In the genomic region with DNA sequence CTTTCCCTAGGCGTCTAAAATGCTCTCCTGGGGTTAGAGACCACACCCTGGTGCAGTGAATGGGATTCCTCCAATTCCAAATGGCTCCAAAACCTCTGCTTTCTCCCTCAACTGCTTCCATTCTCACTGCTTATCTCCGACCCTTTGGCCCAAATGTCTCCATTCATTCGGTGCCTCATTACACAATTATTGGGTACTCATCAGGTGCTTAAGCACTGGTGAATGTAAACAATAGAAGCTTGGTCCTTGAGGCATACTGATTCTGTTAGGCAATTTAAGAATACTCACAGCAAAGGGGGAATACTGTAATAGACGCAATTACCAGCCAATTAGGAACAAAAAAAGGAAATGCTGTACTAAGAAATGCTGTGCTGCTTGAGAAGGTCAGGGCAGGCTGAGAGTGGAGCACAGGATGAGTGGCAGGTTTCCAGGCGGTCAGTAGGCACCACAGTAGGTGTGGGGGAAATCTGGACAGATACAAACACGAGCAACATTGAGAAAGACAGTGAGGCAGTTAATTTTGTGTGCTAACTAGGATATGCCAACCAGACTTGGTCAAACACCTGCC, we compare ENCODE assay signal across 9 cellular contexts. TPM values are rescaled to one million over a fixed set of nuclear protein-coding genes. Genes with fewer than 3 reads are reported as not detected.
A peak's percentile ranks its signal among the peaks of the same experiment; 100 is the strongest.
DNase-seq lines count a peak whose midpoint lies in the region; ATAC-seq and TF ChIP-seq lines count a peak whose summit lies in the region.
"Had no signal": no experiment of that assay in that cellular context is flagged by ENCODE, and none has a peak within 500 bp of the region (broad histone marks: within the 10 kb centered on the region; RNA-seq: fewer than 3 reads in every experiment).

No MANE protein-coding gene starts in this region.

- peaks cover 0 to 11% (median 4%) of the 10 kb centered on the region in 12 donors for H3K4me1 ChIP-seq in heart left ventricle
- peaks cover 5% of the 10 kb centered on the region for H3K4me1 ChIP-seq in upper lobe of right lung

- H3K4me3 Mint-ChIP-seq in WTC11 (no peak overlapping the region), nephron progenitor cell (no peak overlapping the region)

- TF ChIP-seq POLR2A in heart left ventricle (IDR thresholded peaks at IDR 0.05): no peak

- H3K9me3 ChIP-seq in heart left ventricle: no peaks in the 10 kb centered on the region
- H3K9me3 ChIP-seq in upper lobe of right lung: no peaks in the 10 kb centered on the region

- ATAC-seq in heart left ventricle (peak in 2 of 4 donors; percentile 27 to 37), WTC11 (peak; percentile 82), upper lobe of right lung (peak; percentile 83)

- H3K36me3 ChIP-seq in heart left ventricle (no peaks in the 10 kb centered on the region), kidney epithelial cell (ENCODE audit: control insufficient read depth, insufficient read depth, low read length) (no peaks in the 10 kb centered on the region), upper lobe of right lung (no peaks in the 10 kb centered on the region)

- peak overlapping the region; percentile 12 to 70 (median 55) for H3K4me3 ChIP-seq in heart left ventricle
- H3K4me3 ChIP-seq in kidney epithelial cell (ENCODE audit: low read depth, low read length): peak overlapping the region; percentile 34
- peak overlapping the region; percentile 42 for H3K4me3 ChIP-seq in upper lobe of right lung

- H3K9me3 Mint-ChIP-seq in WTC11 (no peaks in the 10 kb centered on the region), nephron progenitor cell (no peaks in the 10 kb centered on the region)
- H3K9me3 Mint-ChIP-seq: nephron had no signal

- H3K27ac ChIP-seq in heart left ventricle: peak overlapping the region in 10 of 12 donors; percentile 28 to 83 (median 69)
- peak overlapping the region; percentile 32 for H3K27ac ChIP-seq in upper lobe of right lung

- H3K27me3 ChIP-seq in heart left ventricle (no peaks in the 10 kb centered on the region), kidney epithelial cell (ENCODE audit: control insufficient read depth, insufficient read depth, low read length) (no peaks in the 10 kb centered on the region), upper lobe of right lung (no peaks in the 10 kb centered on the region)

- H3K27ac Mint-ChIP-seq in WTC11 (no peak overlapping the region), nephron progenitor cell (no peak overlapping the region)
- H3K27ac Mint-ChIP-seq: nephron had no signal

- H3K27me3 Mint-ChIP-seq in WTC11 (ENCODE audit: low read depth) (no peaks in the 10 kb centered on the region), nephron progenitor cell (ENCODE audit: low read depth, poor library complexity) (peaks cover 4% of the 10 kb centered on the region)

- CTCF ChIA-PET in WTC11 (lab: Charles Lee): interaction anchor here (1.5 kb wide), 2 partner anchors 12 to 13 kb away, joined by 5 read pairs; no protein-coding TSS in a partner anchor

- in situ Hi-C loops in GM13977 (cut with MboI; ENCODE audit: low pct_unique_long_range_greater_than_20kb, low sequenced_read_pairs, unreplicated experiment): no loop called here

- 55 to 63% (median 57%) methylated on average over 6 of the region's 6 CpGs for WGBS in heart left ventricle, 4 donors

- H3K36me3 Mint-ChIP-seq in WTC11 (no peaks in the 10 kb centered on the region), nephron progenitor cell (ENCODE audit: low read depth) (no peaks in the 10 kb centered on the region)

- H3K4me1 Mint-ChIP-seq in WTC11: peaks cover 33% of the 10 kb centered on the region
- H3K4me1 Mint-ChIP-seq in nephron progenitor cell: peaks cover 20% of the 10 kb centered on the region
- H3K4me1 Mint-ChIP-seq: nephron had no signal

- POLR2A ChIA-PET in WTC11 (lab: Charles Lee): no interaction called here

- intact Hi-C loops in heart left ventricle (cut with DNase I) (no loop called here), cardiac septum (cut with DNase I) (no loop called here), upper lobe of right lung (cut with DNase I) (no loop called here)

- TF ChIP-seq CTCF in heart left ventricle (IDR thresholded peaks at IDR 0.05) (no peak), WTC11 (IDR thresholded peaks at IDR 0.05) (no peak), kidney epithelial cell (IDR thresholded peaks at IDR 0.05; ENCODE audit: insufficient read depth, low read length, poor library complexity, severe bottlenecking) (no peak), upper lobe of right lung (IDR thresholded peaks at IDR 0.05) (no peak), nephron progenitor cell (IDR thresholded peaks at IDR 0.05) (no peak), GM13977 (IDR thresholded peaks at IDR 0.05; ENCODE audit: extremely low read depth, insufficient read depth, missing control alignments) (no peak)

- no peak for DNase-seq in heart left ventricle
- no peak for DNase-seq in cardiac septum (ENCODE audit: low spot score)
- no peak for DNase-seq in WTC11 (ENCODE audit: low spot score)
- DNase-seq in kidney epithelial cell (ENCODE audit: low read depth): no peak
- no peak for DNase-seq in upper lobe of right lung
- no peak for DNase-seq in nephron progenitor cell
- no peak for DNase-seq in SK-N-DZ (ENCODE audit: low spot score)
- DNase-seq in GM13977 (ENCODE audit: low spot score): no peak

TF ChIP-seq in WTC11, 78 proteins besides CTCF, POLR2A, EP300 and RAD21:
- no peak for TF ChIP-seq HMGA2 (CRISPR knock-in tag; IDR thresholded peaks at IDR 0.05)
- no peak for TF ChIP-seq NR1H2 (CRISPR knock-in tag; IDR thresholded peaks at IDR 0.05)
- TF ChIP-seq, protein P1, sequence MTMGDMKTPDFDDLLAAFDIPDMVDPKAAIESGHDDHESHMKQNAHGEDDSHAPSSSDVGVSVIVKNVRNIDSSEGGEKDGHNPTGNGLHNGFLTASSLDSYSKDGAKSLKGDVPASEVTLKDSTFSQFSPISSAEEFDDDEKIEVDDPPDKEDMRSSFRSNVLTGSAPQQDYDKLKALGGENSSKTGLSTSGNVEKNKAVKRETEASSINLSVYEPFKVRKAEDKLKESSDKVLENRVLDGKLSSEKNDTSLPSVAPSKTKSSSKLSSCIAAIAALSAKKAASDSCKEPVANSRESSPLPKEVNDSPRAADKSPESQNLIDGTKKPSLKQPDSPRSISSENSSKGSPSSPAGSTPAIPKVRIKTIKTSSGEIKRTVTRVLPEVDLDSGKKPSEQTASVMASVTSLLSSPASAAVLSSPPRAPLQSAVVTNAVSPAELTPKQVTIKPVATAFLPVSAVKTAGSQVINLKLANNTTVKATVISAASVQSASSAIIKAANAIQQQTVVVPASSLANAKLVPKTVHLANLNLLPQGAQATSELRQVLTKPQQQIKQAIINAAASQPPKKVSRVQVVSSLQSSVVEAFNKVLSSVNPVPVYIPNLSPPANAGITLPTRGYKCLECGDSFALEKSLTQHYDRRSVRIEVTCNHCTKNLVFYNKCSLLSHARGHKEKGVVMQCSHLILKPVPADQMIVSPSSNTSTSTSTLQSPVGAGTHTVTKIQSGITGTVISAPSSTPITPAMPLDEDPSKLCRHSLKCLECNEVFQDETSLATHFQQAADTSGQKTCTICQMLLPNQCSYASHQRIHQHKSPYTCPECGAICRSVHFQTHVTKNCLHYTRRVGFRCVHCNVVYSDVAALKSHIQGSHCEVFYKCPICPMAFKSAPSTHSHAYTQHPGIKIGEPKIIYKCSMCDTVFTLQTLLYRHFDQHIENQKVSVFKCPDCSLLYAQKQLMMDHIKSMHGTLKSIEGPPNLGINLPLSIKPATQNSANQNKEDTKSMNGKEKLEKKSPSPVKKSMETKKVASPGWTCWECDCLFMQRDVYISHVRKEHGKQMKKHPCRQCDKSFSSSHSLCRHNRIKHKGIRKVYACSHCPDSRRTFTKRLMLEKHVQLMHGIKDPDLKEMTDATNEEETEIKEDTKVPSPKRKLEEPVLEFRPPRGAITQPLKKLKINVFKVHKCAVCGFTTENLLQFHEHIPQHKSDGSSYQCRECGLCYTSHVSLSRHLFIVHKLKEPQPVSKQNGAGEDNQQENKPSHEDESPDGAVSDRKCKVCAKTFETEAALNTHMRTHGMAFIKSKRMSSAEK (CRISPR knock-in tag; IDR thresholded peaks at IDR 0.05; ENCODE audit: borderline replicate concordance): no peak
- TF ChIP-seq, protein P2, sequence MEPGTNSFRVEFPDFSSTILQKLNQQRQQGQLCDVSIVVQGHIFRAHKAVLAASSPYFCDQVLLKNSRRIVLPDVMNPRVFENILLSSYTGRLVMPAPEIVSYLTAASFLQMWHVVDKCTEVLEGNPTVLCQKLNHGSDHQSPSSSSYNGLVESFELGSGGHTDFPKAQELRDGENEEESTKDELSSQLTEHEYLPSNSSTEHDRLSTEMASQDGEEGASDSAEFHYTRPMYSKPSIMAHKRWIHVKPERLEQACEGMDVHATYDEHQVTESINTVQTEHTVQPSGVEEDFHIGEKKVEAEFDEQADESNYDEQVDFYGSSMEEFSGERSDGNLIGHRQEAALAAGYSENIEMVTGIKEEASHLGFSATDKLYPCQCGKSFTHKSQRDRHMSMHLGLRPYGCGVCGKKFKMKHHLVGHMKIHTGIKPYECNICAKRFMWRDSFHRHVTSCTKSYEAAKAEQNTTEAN (CRISPR knock-in tag; IDR thresholded peaks at IDR 0.05): no peak
- TF ChIP-seq, protein P3, sequence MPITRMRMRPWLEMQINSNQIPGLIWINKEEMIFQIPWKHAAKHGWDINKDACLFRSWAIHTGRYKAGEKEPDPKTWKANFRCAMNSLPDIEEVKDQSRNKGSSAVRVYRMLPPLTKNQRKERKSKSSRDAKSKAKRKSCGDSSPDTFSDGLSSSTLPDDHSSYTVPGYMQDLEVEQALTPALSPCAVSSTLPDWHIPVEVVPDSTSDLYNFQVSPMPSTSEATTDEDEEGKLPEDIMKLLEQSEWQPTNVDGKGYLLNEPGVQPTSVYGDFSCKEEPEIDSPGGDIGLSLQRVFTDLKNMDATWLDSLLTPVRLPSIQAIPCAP (CRISPR knock-in tag; IDR thresholded peaks at IDR 0.05): no peak

RNA-seq across cellular contexts. Expression of a gene that starts 23.0 kb away (rescaled TPM):
- 10 to 100 TPM in 1 of 9 donors, 1 to 10 TPM in 8; 4.5 to 10.7 (median 7.3) TPM for total RNA-seq in heart left ventricle
- 1 to 10 TPM; 4.9 to 7.0 TPM for polyA plus RNA-seq in heart left ventricle
- total RNA-seq in cardiac septum: 6.3 TPM
- 35.0 to 41.2 TPM (median 38.8 TPM) in 3 replicates for total RNA-seq in WTC11 (2021)
- 27.0 and 40.5 TPM in 2 replicates for total RNA-seq in kidney epithelial cell
- total RNA-seq in upper lobe of right lung: 12.2 TPM
- 12.0 and 14.9 TPM in 2 replicates for polyA plus RNA-seq in SK-N-DZ (2014; cell fraction: cytosol; rRNA removed)
- polyA plus RNA-seq in SK-N-DZ (2014; cell fraction: nucleus; rRNA removed): 2.5 and 3.8 TPM in 2 replicates
